In the genomic region with DNA sequence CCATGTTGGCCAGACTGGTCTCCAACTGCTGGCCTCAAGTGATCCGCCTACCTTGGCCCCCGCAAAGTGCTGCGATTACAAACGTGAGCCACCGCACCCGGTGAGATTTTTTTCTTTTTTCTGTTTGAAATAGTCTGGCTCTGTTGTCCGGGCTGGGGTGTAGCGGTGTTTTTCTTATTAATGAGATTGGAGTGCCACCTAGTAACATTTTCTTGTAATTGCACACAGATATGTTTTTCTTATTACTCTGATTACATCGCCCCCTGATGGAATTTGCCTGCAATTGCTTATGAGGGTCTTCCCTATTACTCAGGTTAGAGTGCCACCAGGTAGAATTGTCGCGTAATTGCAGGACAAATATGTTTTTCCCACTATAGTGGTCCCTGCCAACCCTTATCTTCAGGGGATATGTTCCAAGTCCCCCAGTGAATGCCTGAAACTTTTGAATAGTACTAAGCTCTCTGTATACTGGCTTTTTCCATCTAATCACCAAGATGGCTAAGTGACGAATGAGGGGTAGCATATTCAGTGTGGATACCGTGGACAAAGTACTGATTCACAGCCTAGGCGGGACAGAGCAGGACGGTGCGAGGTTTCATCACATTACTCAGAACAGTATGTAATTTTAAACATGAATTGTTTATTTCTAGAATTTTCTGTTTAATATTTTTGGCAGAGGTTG, we compare ENCODE assay signal across 2 cellular contexts.
A peak's percentile ranks its signal among the peaks of the same experiment; 100 is the strongest.
TF ChIP-seq lines count a peak whose summit lies in the region.

No MANE protein-coding gene starts in this region.

TF ChIP-seq in Ishikawa, 13 proteins besides CTCF, POLR2A, EP300 and RAD21:
- TF ChIP-seq, protein P1, sequence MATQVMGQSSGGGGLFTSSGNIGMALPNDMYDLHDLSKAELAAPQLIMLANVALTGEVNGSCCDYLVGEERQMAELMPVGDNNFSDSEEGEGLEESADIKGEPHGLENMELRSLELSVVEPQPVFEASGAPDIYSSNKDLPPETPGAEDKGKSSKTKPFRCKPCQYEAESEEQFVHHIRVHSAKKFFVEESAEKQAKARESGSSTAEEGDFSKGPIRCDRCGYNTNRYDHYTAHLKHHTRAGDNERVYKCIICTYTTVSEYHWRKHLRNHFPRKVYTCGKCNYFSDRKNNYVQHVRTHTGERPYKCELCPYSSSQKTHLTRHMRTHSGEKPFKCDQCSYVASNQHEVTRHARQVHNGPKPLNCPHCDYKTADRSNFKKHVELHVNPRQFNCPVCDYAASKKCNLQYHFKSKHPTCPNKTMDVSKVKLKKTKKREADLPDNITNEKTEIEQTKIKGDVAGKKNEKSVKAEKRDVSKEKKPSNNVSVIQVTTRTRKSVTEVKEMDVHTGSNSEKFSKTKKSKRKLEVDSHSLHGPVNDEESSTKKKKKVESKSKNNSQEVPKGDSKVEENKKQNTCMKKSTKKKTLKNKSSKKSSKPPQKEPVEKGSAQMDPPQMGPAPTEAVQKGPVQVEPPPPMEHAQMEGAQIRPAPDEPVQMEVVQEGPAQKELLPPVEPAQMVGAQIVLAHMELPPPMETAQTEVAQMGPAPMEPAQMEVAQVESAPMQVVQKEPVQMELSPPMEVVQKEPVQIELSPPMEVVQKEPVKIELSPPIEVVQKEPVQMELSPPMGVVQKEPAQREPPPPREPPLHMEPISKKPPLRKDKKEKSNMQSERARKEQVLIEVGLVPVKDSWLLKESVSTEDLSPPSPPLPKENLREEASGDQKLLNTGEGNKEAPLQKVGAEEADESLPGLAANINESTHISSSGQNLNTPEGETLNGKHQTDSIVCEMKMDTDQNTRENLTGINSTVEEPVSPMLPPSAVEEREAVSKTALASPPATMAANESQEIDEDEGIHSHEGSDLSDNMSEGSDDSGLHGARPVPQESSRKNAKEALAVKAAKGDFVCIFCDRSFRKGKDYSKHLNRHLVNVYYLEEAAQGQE (IDR thresholded peaks at IDR 0.05; ENCODE audit: low read depth) = no peak
- TF ChIP-seq, protein P2, sequence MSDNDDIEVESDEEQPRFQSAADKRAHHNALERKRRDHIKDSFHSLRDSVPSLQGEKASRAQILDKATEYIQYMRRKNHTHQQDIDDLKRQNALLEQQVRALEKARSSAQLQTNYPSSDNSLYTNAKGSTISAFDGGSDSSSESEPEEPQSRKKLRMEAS (IDR thresholded peaks at IDR 0.05) = no peak

TF ChIP-seq in HepG2, 621 proteins besides CTCF, POLR2A, EP300 and RAD21 (continued from another document):
- TF ChIP-seq, protein P3, sequence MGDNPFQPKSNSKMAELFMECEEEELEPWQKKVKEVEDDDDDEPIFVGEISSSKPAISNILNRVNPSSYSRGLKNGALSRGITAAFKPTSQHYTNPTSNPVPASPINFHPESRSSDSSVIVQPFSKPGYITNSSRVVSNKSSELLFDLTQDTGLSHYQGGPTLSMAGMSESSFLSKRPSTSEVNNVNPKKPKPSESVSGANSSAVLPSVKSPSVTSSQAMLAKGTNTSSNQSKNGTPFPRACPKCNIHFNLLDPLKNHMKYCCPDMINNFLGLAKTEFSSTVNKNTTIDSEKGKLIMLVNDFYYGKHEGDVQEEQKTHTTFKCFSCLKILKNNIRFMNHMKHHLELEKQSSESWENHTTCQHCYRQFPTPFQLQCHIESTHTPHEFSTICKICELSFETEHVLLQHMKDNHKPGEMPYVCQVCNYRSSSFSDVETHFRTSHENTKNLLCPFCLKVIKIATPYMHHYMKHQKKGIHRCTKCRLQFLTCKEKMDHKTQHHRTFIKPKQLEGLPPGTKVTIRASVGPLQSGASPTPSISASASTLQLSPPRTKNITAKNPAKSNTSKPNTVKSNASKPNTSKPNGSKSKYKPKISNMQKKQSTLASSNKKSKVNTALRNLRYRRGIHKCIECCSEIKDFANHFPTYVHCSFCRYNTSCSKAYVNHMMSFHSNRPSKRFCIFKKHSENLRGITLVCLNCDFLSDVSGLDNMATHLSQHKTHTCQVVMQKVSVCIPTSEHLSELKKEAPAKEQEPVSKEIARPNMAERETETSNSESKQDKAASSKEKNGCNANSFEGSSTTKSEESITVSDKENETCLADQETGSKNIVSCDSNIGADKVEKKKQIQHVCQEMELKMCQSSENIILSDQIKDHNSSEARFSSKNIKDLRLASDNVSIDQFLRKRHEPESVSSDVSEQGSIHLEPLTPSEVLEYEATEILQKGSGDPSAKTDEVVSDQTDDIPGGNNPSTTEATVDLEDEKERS (CRISPR knock-in tag; IDR thresholded peaks at IDR 0.05) = no peak
- TF ChIP-seq, protein P4, sequence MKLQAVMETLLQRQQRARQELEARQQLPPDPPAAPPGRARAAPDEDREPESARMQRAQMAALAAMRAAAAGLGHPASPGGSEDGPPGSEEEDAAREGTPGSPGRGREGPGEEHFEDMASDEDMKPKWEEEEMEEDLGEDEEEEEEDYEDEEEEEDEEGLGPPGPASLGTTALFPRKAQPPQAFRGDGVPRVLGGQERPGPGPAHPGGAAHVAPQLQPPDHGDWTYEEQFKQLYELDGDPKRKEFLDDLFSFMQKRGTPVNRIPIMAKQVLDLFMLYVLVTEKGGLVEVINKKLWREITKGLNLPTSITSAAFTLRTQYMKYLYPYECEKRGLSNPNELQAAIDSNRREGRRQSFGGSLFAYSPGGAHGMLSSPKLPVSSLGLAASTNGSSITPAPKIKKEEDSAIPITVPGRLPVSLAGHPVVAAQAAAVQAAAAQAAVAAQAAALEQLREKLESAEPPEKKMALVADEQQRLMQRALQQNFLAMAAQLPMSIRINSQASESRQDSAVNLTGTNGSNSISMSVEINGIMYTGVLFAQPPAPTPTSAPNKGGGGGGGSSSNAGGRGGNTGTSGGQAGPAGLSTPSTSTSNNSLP (IDR thresholded peaks at IDR 0.05; ENCODE audit: low read depth, low read length) = peak; percentile 91
- TF ChIP-seq ADNP (CRISPR knock-in tag; IDR thresholded peaks at IDR 0.05) = no peak
- TF ChIP-seq ZNF263 (CRISPR knock-in tag; IDR thresholded peaks at IDR 0.05) = no peak
- TF ChIP-seq FOXK2 (IDR thresholded peaks at IDR 0.05) = no peak
- TF ChIP-seq, protein P5, sequence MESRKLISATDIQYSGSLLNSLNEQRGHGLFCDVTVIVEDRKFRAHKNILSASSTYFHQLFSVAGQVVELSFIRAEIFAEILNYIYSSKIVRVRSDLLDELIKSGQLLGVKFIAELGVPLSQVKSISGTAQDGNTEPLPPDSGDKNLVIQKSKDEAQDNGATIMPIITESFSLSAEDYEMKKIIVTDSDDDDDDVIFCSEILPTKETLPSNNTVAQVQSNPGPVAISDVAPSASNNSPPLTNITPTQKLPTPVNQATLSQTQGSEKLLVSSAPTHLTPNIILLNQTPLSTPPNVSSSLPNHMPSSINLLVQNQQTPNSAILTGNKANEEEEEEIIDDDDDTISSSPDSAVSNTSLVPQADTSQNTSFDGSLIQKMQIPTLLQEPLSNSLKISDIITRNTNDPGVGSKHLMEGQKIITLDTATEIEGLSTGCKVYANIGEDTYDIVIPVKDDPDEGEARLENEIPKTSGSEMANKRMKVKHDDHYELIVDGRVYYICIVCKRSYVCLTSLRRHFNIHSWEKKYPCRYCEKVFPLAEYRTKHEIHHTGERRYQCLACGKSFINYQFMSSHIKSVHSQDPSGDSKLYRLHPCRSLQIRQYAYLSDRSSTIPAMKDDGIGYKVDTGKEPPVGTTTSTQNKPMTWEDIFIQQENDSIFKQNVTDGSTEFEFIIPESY (CRISPR knock-in tag; IDR thresholded peaks at IDR 0.05) = 0 out of 2 replicates have a peak, but pooled peaks have one; percentile 4
- TF ChIP-seq, protein P6, sequence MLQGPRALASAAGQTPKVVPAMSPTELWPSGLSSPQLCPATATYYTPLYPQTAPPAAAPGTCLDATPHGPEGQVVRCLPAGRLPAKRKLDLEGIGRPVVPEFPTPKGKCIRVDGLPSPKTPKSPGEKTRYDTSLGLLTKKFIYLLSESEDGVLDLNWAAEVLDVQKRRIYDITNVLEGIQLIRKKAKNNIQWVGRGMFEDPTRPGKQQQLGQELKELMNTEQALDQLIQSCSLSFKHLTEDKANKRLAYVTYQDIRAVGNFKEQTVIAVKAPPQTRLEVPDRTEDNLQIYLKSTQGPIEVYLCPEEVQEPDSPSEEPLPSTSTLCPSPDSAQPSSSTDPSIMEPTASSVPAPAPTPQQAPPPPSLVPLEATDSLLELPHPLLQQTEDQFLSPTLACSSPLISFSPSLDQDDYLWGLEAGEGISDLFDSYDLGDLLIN (CRISPR knock-in tag; IDR thresholded peaks at IDR 0.05; ENCODE audit: borderline replicate concordance) = no peak
- TF ChIP-seq ISX (CRISPR knock-in tag; conservative IDR thresholded peaks at IDR 0.05) = no peak
- TF ChIP-seq CBFB (CRISPR knock-in tag; IDR thresholded peaks at IDR 0.05) = no peak
- TF ChIP-seq, protein P7, sequence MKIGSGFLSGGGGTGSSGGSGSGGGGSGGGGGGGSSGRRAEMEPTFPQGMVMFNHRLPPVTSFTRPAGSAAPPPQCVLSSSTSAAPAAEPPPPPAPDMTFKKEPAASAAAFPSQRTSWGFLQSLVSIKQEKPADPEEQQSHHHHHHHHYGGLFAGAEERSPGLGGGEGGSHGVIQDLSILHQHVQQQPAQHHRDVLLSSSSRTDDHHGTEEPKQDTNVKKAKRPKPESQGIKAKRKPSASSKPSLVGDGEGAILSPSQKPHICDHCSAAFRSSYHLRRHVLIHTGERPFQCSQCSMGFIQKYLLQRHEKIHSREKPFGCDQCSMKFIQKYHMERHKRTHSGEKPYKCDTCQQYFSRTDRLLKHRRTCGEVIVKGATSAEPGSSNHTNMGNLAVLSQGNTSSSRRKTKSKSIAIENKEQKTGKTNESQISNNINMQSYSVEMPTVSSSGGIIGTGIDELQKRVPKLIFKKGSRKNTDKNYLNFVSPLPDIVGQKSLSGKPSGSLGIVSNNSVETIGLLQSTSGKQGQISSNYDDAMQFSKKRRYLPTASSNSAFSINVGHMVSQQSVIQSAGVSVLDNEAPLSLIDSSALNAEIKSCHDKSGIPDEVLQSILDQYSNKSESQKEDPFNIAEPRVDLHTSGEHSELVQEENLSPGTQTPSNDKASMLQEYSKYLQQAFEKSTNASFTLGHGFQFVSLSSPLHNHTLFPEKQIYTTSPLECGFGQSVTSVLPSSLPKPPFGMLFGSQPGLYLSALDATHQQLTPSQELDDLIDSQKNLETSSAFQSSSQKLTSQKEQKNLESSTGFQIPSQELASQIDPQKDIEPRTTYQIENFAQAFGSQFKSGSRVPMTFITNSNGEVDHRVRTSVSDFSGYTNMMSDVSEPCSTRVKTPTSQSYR (CRISPR knock-in tag; IDR thresholded peaks at IDR 0.05; ENCODE audit: borderline replicate concordance) = no peak
- no peak for TF ChIP-seq ZBTB7A (CRISPR knock-in tag; IDR thresholded peaks at IDR 0.05)
- TF ChIP-seq STAG1 (CRISPR knock-in tag; IDR thresholded peaks at IDR 0.05) = peak; percentile 54
- no peak for TF ChIP-seq ZNF501 (CRISPR knock-in tag; IDR thresholded peaks at IDR 0.05)
- TF ChIP-seq TEAD3 (CRISPR knock-in tag; optimal IDR thresholded peaks at IDR 0.05; ENCODE audit: borderline replicate concordance) = peak; percentile 31
- peak; percentile 42 for TF ChIP-seq SMC3 (IDR thresholded peaks at IDR 0.05; ENCODE audit: low read length)
